1 cellular context compared by ENCODE assay signal in the genomic region with DNA sequence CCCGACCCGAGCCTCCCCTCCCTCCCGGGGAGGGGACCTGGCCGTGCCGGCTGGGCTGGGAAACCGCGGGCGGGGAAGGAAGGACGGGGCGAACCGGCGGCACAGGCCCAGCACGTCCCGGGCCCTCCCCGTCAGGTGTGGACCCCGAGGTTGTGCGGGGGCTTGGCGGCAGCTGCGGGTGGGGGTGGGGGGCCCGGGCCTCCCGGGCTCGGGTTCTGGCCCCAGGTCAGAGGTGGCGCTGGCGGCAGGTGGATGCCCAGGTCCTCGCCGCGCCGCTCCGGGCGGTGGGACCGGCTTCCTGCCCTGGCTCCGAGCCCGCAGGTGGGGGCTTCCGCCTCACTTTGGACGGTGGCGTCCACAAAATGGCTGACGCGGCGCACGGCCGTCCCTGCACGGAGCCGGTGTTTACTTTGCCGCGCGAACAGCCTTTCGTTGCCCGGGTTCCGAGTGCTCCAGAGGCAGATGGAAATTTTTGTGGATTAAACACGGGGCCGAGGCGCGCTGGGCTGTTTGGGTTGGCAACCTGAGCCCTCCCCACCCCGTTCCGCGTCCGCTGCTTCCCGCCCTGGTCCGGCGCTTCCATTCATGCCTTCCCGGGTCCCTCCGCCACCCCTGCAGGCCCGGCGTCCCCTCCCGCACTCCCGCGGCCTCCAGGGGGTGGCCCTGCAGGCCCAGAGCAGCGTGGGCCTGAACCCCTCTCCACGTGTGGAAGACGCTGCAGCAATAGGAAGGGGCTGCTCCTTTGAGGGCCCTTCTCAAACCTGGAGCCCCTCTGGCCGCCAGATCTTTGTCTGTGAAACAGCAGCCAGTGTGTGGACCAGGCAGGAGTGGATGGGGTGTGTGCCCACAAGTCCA.
TF ChIP-seq lines count a peak whose summit lies in the region.

No MANE protein-coding gene starts in this region.

TF ChIP-seq in H1, 55 proteins besides CTCF, POLR2A, EP300 and RAD21:
- TF ChIP-seq SP4 (IDR thresholded peaks at IDR 0.05; ENCODE audit: low read length) (no peak), MAX (IDR thresholded peaks at IDR 0.05) (peak; percentile 47), HDAC2 (IDR thresholded peaks at IDR 0.05; ENCODE audit: borderline replicate concordance in 1 of 2, low read depth in 2 of 2, low read length in 2 of 2) (no peak), SUZ12 (IDR thresholded peaks at IDR 0.05; ENCODE audit: low read length) (0 out of 2 replicates have a peak, but pooled peaks have one; percentile 24), RFX5 (IDR thresholded peaks at IDR 0.05; ENCODE audit: borderline replicate concordance, low read depth, low read length) (no peak), TAF1 (IDR thresholded peaks at IDR 0.05; ENCODE audit: low read depth, low read length) (peak; percentile 47; the same call in 1 of the 2 replicates), RBBP5 (IDR thresholded peaks at IDR 0.05; ENCODE audit: borderline replicate concordance, low read depth, low read length) (0 out of 2 replicates have a peak, but pooled peaks have one; percentile 12), EZH2 (IDR thresholded peaks at IDR 0.05; ENCODE audit: low read depth, low read length, severe bottlenecking) (peak; percentile 43), YY1 (IDR thresholded peaks at IDR 0.05; ENCODE audit: low read depth, low read length) (peak; percentile 89), PHF8 (conservative IDR thresholded peaks at IDR 0.05; ENCODE audit: low read depth, low read length) (peak; percentile 65), KDM4A (IDR thresholded peaks at IDR 0.05; ENCODE audit: low read depth, low read length, severe bottlenecking) (peak; percentile 33), ASH2L (IDR thresholded peaks at IDR 0.05; ENCODE audit: low read length) (peak; percentile 25), E2F6 (IDR thresholded peaks at IDR 0.05) (peak; percentile 65)
